Comparison of ENCODE assay signal across 1 cellular context in genomic region chr9:125994066-125994943, GRCh38.
TF ChIP-seq lines count a peak whose summit lies in the region.

No MANE protein-coding gene starts in this region.

TF ChIP-seq in H1, 55 proteins besides CTCF, POLR2A, EP300 and RAD21 (continued from another document):
- TF ChIP-seq CHD7 (IDR thresholded peaks at IDR 0.05; ENCODE audit: insufficient replicate concordance, low read length) (no peak), ATF3 (IDR thresholded peaks at IDR 0.05; ENCODE audit: insufficient read depth, low read depth, low read length) (no peak), RBBP5 (IDR thresholded peaks at IDR 0.05; ENCODE audit: borderline replicate concordance, low read depth, low read length) (no peak), RNF2 (IDR thresholded peaks at IDR 0.05; ENCODE audit: borderline replicate concordance, low read depth, low read length, missing control alignments, poor library complexity, severe bottlenecking) (no peak)
